8 cellular contexts compared by ENCODE assay signal in the genomic region with DNA sequence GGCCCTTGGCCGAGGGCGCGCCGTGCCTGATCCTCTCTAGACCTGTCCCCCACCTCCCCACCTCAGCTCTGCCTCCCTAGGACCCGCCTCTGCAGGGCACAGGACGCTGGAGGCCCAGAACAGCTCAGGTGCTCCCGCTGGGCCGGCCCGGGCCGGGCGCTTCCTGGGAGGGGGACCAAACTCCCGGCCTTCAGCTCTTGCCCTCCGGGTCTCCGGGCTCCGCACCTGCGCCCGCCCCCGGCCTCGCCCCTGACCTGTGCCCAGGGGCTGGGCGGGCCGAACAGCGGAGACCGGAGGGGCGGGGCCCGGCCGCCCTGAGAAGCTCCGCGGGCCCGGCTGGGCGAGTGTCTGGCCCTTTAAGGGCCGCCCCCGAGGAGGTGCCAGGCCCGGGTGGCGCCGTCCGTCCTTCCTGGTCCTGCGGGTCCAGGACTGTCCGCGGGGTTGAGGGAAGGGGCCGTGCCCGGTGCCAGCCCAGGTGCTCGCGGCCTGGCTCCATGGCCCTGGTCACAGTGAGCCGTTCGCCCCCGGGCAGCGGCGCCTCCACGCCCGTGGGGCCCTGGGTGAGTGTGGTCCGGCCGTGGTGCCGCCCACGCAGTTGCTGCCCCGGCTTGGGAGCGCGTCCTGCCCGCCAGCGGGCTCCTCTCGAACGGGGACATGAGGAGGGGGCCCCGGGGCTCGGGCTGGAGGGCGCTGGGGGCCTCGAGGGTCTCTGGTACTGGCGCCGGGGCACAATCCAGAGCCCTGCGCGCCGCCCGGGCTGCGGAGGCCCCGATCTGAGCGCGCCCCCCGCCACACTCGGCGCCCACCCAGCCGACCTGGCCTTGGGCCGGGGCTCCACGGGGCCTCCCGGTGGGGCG. TPM values are rescaled to one million over a fixed set of nuclear protein-coding genes. Genes with fewer than 3 reads are reported as not detected.
DNase-seq lines count a peak whose midpoint lies in the region; FAIRE-seq and TF ChIP-seq lines count a peak whose summit lies in the region.

A gene with protein sequence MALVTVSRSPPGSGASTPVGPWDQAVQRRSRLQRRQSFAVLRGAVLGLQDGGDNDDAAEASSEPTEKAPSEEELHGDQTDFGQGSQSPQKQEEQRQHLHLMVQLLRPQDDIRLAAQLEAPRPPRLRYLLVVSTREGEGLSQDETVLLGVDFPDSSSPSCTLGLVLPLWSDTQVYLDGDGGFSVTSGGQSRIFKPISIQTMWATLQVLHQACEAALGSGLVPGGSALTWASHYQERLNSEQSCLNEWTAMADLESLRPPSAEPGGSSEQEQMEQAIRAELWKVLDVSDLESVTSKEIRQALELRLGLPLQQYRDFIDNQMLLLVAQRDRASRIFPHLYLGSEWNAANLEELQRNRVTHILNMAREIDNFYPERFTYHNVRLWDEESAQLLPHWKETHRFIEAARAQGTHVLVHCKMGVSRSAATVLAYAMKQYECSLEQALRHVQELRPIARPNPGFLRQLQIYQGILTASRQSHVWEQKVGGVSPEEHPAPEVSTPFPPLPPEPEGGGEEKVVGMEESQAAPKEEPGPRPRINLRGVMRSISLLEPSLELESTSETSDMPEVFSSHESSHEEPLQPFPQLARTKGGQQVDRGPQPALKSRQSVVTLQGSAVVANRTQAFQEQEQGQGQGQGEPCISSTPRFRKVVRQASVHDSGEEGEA (plus strand): TSS at position 399 of the 857 bp plus-strand sequence. CDS start 96 bp downstream, at position 495.

- H3K27me3 ChIP-seq in SJSA1 (replicated peaks) (no peaks in the 10 kb centered on the region), brain microvascular endothelial cell (replicated peaks) (no peaks in the 10 kb centered on the region), prostate gland (replicated peaks; ENCODE audit: insufficient read depth) (no peaks in the 10 kb centered on the region)

- H3K9me3 ChIP-seq in SJSA1 (replicated peaks) (no peaks in the 10 kb centered on the region), prostate gland (no peaks in the 10 kb centered on the region)

- DNase-seq in HTR-8/SVneo (ENCODE audit: insufficient read length, low spot score) (peak; percentile 85), SJSA1 (ENCODE audit: low read depth in 1 of 2, low spot score in 2 of 2) (peak in 1 of 2 experiments; percentile 87), brain microvascular endothelial cell (no peak), hippocampal formation (lab: John Stamatoyannopoulos, UW) (peak; percentile 44 to 54), prostate gland (ENCODE audit: low spot score) (peak; percentile 81), SKM-1 (lab: John Stamatoyannopoulos, UW; ENCODE audit: unreplicated experiment) (no peak), GM19238 (ENCODE audit: insufficient read length, low spot score) (no peak)

- H3K36me3 ChIP-seq in SJSA1 (peaks cover 72% of the 10 kb centered on the region), brain microvascular endothelial cell (replicated peaks) (peaks cover 32% of the 10 kb centered on the region), prostate gland (peaks cover 8 to 9% of the 10 kb centered on the region in 2 donors)

- no peak for TF ChIP-seq CTCF in C4-2B (conservative IDR thresholded peaks at IDR 0.05)
- no peak for TF ChIP-seq CTCF in brain microvascular endothelial cell (IDR thresholded peaks at IDR 0.05; ENCODE audit: low read depth, low read length, missing control alignments)
- TF ChIP-seq CTCF in prostate gland (IDR thresholded peaks at IDR 0.05) = no peak

- in situ Hi-C loops in brain microvascular endothelial cell (cut with HindIII; ENCODE audit: low pct_ligation_motif_present, low sequenced_read_pairs) = no loop called here

- H3K4me1 ChIP-seq in SJSA1 (replicated peaks) = peaks cover 22% of the 10 kb centered on the region
- peaks cover 13% of the 10 kb centered on the region for H3K4me1 ChIP-seq in prostate gland (replicated peaks)

- H3K4me3 ChIP-seq in SJSA1 (peak within 1 kb of the TSS; percentile 89), brain microvascular endothelial cell (ENCODE audit: low read depth, low read length) (peak within 1 kb of the TSS; percentile 72), prostate gland (peak within 1 kb of the TSS; percentile 85 to 97)

- FAIRE-seq in HTR-8/SVneo (lab: Jason Lieb, UNC) = no peak

- TF ChIP-seq POLR2A in prostate gland (IDR thresholded peaks at IDR 0.05) = peak; percentile 90

- intact Hi-C loops in prostate gland (cut with DNase I) = loop anchor here (5.0 kb wide), 1 partner anchor 36 kb away; a partner anchor contains a TSS

- under 1% methylated on average over 61 of the region's 83 CpGs for WGBS in prostate gland

- H3K27ac ChIP-seq in C4-2B (peak within 1 kb of the TSS; percentile 92), SJSA1 (peak within 1 kb of the TSS; percentile 22), brain microvascular endothelial cell (peak within 1 kb of the TSS; percentile 32), prostate gland (peak within 1 kb of the TSS; percentile 89 to 91)

RNA-seq across cellular contexts. Expression of the gene that starts here (rescaled TPM):
- total RNA-seq in SJSA1 (2014; rRNA removed; shearing (Covaris generic)) = 13.4 and 17.5 TPM in 2 replicates
- 100 to 1,000 TPM in 1 of 2 donors, 10 to 100 TPM in 1; 70.9 to 101 TPM for total RNA-seq in prostate gland

Comparison
In these comparisons a context has a peak if more than half of its experiments do, and no peak if none do; other contexts are left out.
1. H3K27ac ChIP-seq: peak in every context shown above with its lines; median percentile 92 in C4-2B; 90 in prostate gland; 32 in brain microvascular endothelial cell; 22 in SJSA1.
2. DNase-seq: peak in HTR-8/SVneo (single experiment), hippocampal formation (2 of 2) and prostate gland (single experiment); none in brain microvascular endothelial cell (single experiment), SKM-1 (single experiment) and GM19238 (single experiment).
3. Peak in every context shown above with its lines, with median percentiles within 50 percentile points of each other: H3K4me3 ChIP-seq.